ENCODE assay signal across 15 cellular contexts in the genomic region with DNA sequence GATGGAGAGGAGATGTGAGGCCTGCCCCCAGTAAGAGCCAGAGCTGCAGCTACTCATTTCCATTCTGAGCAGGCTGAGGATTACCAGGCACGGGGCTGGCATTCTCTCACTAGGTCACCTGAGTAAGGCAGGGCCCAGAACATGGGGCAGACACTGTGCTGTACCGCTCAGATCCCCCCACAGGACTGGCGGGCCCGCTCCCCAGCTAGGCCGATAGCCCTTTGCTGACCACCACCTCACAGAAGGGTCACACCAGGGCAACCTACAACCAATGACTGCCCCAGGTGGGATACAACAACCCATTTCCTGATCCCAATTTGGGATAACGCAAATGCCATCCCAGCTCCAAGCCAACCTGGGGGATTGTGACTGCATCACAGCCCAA. TPM values are rescaled to one million over a fixed set of nuclear protein-coding genes. Genes with fewer than 3 reads are reported as not detected.
A peak's percentile ranks its signal among the peaks of the same experiment; 100 is the strongest.
DNase-seq lines count a peak whose midpoint lies in the region; ATAC-seq and TF ChIP-seq lines count a peak whose summit lies in the region.
"Had no signal": no experiment of that assay in that cellular context is flagged by ENCODE, and none has a peak within 500 bp of the region (broad histone marks: within the 10 kb centered on the region; RNA-seq: fewer than 3 reads in every experiment).

No MANE protein-coding gene starts in this region.

- WGBS in mesenchymal stem cell = 96% methylated on average over 6 of the region's 6 CpGs

- peak overlapping the region; percentile 53 for H3K27ac ChIP-seq in CD4-positive, alpha-beta T cell (ENCODE audit: low read depth, low read length)
- no peak overlapping the region for H3K27ac ChIP-seq in mesenchymal stem cell (ENCODE audit: low read length, poor library complexity, severe bottlenecking)

- TF ChIP-seq CTCF in CD4-positive, alpha-beta T cell (IDR thresholded peaks at IDR 0.05) = no peak

- H2BK15ac ChIP-seq in mesenchymal stem cell (ENCODE audit: low read depth, poor library complexity, severe bottlenecking) = peak overlapping the region; percentile 60

- no peak overlapping the region for H3K4me3 ChIP-seq in mesenchymal stem cell (ENCODE audit: insufficient read depth in 1 of 2, low read depth in 1 of 2, low read length in 2 of 2)
- H3K4me3 ChIP-seq: upper lobe of left lung had no signal

- H2AK5ac ChIP-seq in mesenchymal stem cell (ENCODE audit: low read length, severe bottlenecking) = peak overlapping the region; percentile 42

- H3K14ac ChIP-seq in mesenchymal stem cell (ENCODE audit: low read length in 2 of 2) = peak overlapping the region in 1 of 2 experiments; percentile 84

- no peak overlapping the region for H2BK5ac ChIP-seq in mesenchymal stem cell (ENCODE audit: low read depth, low read length, poor library complexity, severe bottlenecking)

- H4K8ac ChIP-seq in mesenchymal stem cell (ENCODE audit: low read length) = peak overlapping the region; percentile 81

- H3K9ac ChIP-seq in mesenchymal stem cell (ENCODE audit: low read length) = no peak overlapping the region

- POLR2A ChIA-PET in CD4-positive, alpha-beta T cell (lab: Charles Lee) = interaction anchor here (1.4 to 13.4 kb wide), 5 partner anchors 13 to 60 kb away, joined by 5 to 268 read pairs (median 31); a partner anchor contains a TSS

- DNase-seq in AG20443 (ENCODE audit: low spot score) (peak; percentile 2), mesenchymal stem cell (no peak), OCI-M2 (lab: John Stamatoyannopoulos, UW; ENCODE audit: unreplicated experiment) (no peak), NCI-H187 (lab: John Stamatoyannopoulos, UW) (no peak)
- DNase-seq in CD4-positive, alpha-beta T cell = no peak
- no peak for DNase-seq in activated T-helper 1 cell treated with anti-CD3 and anti-CD28 coated beads, Interleukin-12 subunit alpha, Interleukin-12 subunit beta, Interleukin-2, Interleukin-4 antibody, amounts not matched to agents 30 ng/mL and 10 ng/mL and 1 ng/mL, durations not matched to agents 14 hours and 24 hours and 36 hours (ENCODE audit: low spot score)
- DNase-seq in stimulated activated naive CD4-positive, alpha-beta T cell treated with Interleukin-2 at 50 U/mL for 16 hours (lab: John Stamatoyannopoulos, UW) = no peak
- DNase-seq: activated B cell treated with CpG ODN at 0.5 μM for 24 hours; activated gamma-delta T cell treated with Interleukin-2 at 50 U/mL for 16 hours; left cardiac atrium; NCI-H1092 treated with DMSO at 0.1 percent for 48 hours; NCI-H2081; stimulated activated naive CD4-positive, alpha-beta T cell; T1000; upper lobe of left lung had no signal

- ATAC-seq in CD4-positive, alpha-beta T cell (ENCODE audit: poor library complexity) = no peak
- ATAC-seq: left cardiac atrium had no signal

- peaks cover 61 to 79% of the 10 kb centered on the region in 2 experiments for H3K36me3 ChIP-seq in mesenchymal stem cell (ENCODE audit: control insufficient read depth in 1 of 2, insufficient read depth in 2 of 2, low read depth in 1 of 2, low read length in 2 of 2)

- H3K4me1 ChIP-seq in mesenchymal stem cell (ENCODE audit: control insufficient read depth, insufficient read depth, low read depth, low read length) = peaks cover 13% of the 10 kb centered on the region

- H3K79me1 ChIP-seq in mesenchymal stem cell (replicated peaks; ENCODE audit: low read length, poor library complexity, severe bottlenecking) = peaks cover 39% of the 10 kb centered on the region

- H3K9me3 Mint-ChIP-seq in CD4-positive, alpha-beta T cell = no peaks in the 10 kb centered on the region
- no peaks in the 10 kb centered on the region for H3K9me3 Mint-ChIP-seq in activated T-helper 1 cell treated with anti-CD3 and anti-CD28 coated beads, Interleukin-12 subunit alpha, Interleukin-12 subunit beta, Interleukin-2, Interleukin-4 antibody, amounts not matched to agents 30 ng/mL and 10 ng/mL and 1 ng/mL, durations not matched to agents 14 hours and 24 hours and 36 hours
- H3K9me3 Mint-ChIP-seq: activated B cell treated with CpG ODN at 0.5 μM for 24 hours had no signal

- peak overlapping the region; percentile 70 to 90 for H3K18ac ChIP-seq in mesenchymal stem cell (ENCODE audit: low read depth in 1 of 2, low read length in 2 of 2)

- H3K4me1 Mint-ChIP-seq in CD4-positive, alpha-beta T cell (ENCODE audit: low read depth) = peaks cover 89% of the 10 kb centered on the region
- H3K4me1 Mint-ChIP-seq in activated T-helper 1 cell treated with anti-CD3 and anti-CD28 coated beads, Interleukin-12 subunit alpha, Interleukin-12 subunit beta, Interleukin-2, Interleukin-4 antibody, amounts not matched to agents 30 ng/mL and 10 ng/mL and 1 ng/mL, durations not matched to agents 14 hours and 24 hours and 36 hours (ENCODE audit: low read depth) = peaks cover 82% of the 10 kb centered on the region

- no peak overlapping the region for H3K23ac ChIP-seq in mesenchymal stem cell (ENCODE audit: low read length in 2 of 2)

- H3K27me3 Mint-ChIP-seq in CD4-positive, alpha-beta T cell = no peaks in the 10 kb centered on the region
- no peaks in the 10 kb centered on the region for H3K27me3 Mint-ChIP-seq in activated T-helper 1 cell treated with anti-CD3 and anti-CD28 coated beads, Interleukin-12 subunit alpha, Interleukin-12 subunit beta, Interleukin-2, Interleukin-4 antibody, amounts not matched to agents 30 ng/mL and 10 ng/mL and 1 ng/mL, durations not matched to agents 14 hours and 24 hours and 36 hours (ENCODE audit: insufficient read depth)
- H3K27me3 Mint-ChIP-seq: activated B cell treated with CpG ODN at 0.5 μM for 24 hours had no signal

- H3K9me3 ChIP-seq in CD4-positive, alpha-beta T cell (ENCODE audit: control insufficient read depth, low read length) = no peaks in the 10 kb centered on the region
- no peaks in the 10 kb centered on the region for H3K9me3 ChIP-seq in mesenchymal stem cell (ENCODE audit: control insufficient read depth, low read length)
- H3K9me3 ChIP-seq: upper lobe of left lung had no signal

- peak overlapping the region; percentile 88 for H4K91ac ChIP-seq in mesenchymal stem cell (ENCODE audit: low read length)

- H3K36me3 Mint-ChIP-seq in CD4-positive, alpha-beta T cell (ENCODE audit: low read depth) = peaks cover 99% of the 10 kb centered on the region
- peaks cover 60% of the 10 kb centered on the region for H3K36me3 Mint-ChIP-seq in activated T-helper 1 cell treated with anti-CD3 and anti-CD28 coated beads, Interleukin-12 subunit alpha, Interleukin-12 subunit beta, Interleukin-2, Interleukin-4 antibody, amounts not matched to agents 30 ng/mL and 10 ng/mL and 1 ng/mL, durations not matched to agents 14 hours and 24 hours and 36 hours (ENCODE audit: low read depth)

- H3K4ac ChIP-seq in mesenchymal stem cell (ENCODE audit: low read depth in 1 of 2, low read length in 2 of 2) = peak overlapping the region; percentile 82

- H3K27me3 ChIP-seq in CD4-positive, alpha-beta T cell (ENCODE audit: control insufficient read depth, insufficient read depth, low read length) = no peaks in the 10 kb centered on the region
- no peaks in the 10 kb centered on the region for H3K27me3 ChIP-seq in mesenchymal stem cell (ENCODE audit: control insufficient read depth in 1 of 2, insufficient read depth in 1 of 2, low read length in 2 of 2)
- H3K27me3 ChIP-seq: upper lobe of left lung had no signal

- H3K4me2 ChIP-seq in mesenchymal stem cell (ENCODE audit: low read length, poor library complexity, severe bottlenecking) = no peak overlapping the region

- H2BK12ac ChIP-seq in mesenchymal stem cell (ENCODE audit: low read length in 2 of 2) = peak overlapping the region; percentile 80 to 94

- peak overlapping the region; percentile 84 for H2BK120ac ChIP-seq in mesenchymal stem cell (ENCODE audit: low read depth, low read length)

- H3K27ac Mint-ChIP-seq in CD4-positive, alpha-beta T cell = peak overlapping the region; percentile 94
- peak overlapping the region; percentile 80 for H3K27ac Mint-ChIP-seq in activated T-helper 1 cell treated with anti-CD3 and anti-CD28 coated beads, Interleukin-12 subunit alpha, Interleukin-12 subunit beta, Interleukin-2, Interleukin-4 antibody, amounts not matched to agents 30 ng/mL and 10 ng/mL and 1 ng/mL, durations not matched to agents 14 hours and 24 hours and 36 hours
- H3K27ac Mint-ChIP-seq: activated B cell treated with CpG ODN at 0.5 μM for 24 hours had no signal

- H3K4me3 Mint-ChIP-seq in CD4-positive, alpha-beta T cell = peak overlapping the region; percentile 49
- H3K4me3 Mint-ChIP-seq in activated T-helper 1 cell treated with anti-CD3 and anti-CD28 coated beads, Interleukin-12 subunit alpha, Interleukin-12 subunit beta, Interleukin-2, Interleukin-4 antibody, amounts not matched to agents 30 ng/mL and 10 ng/mL and 1 ng/mL, durations not matched to agents 14 hours and 24 hours and 36 hours = no peak overlapping the region
- H3K4me3 Mint-ChIP-seq: activated B cell treated with CpG ODN at 0.5 μM for 24 hours had no signal

- CTCF ChIA-PET in CD4-positive, alpha-beta T cell (lab: Charles Lee) = interaction anchor here (1.5 to 11.5 kb wide), 2 partner anchors 25 to 48 kb away, joined by 3 to 208 read pairs; no protein-coding TSS in a partner anchor

- H2AFZ ChIP-seq in mesenchymal stem cell (ENCODE audit: low read depth, low read length) = no peak overlapping the region

- intact Hi-C loops in CD4-positive, alpha-beta T cell (cut with DNase I, micrococcal nuclease) = loop anchor here in 1 of 2 experiments (2.0 kb wide), 1 partner anchor 17 kb away; no protein-coding TSS in a partner anchor
- intact Hi-C loops in activated T-helper 1 cell treated with anti-CD3 and anti-CD28 coated beads, Interleukin-12 subunit alpha, Interleukin-12 subunit beta, Interleukin-2, Interleukin-4 antibody, amounts not matched to agents 30 ng/mL and 10 ng/mL and 1 ng/mL, durations not matched to agents 14 hours and 24 hours and 36 hours (cut with micrococcal nuclease) = no loop called here

RNA-seq across cellular contexts. Expression of a gene that starts 52.5 kb away (rescaled TPM):
- 100 to 1,000 TPM; 135 TPM for total RNA-seq in CD4-positive, alpha-beta T cell
- total RNA-seq in activated T-helper 1 cell treated with anti-CD3 and anti-CD28 coated beads, Interleukin-12 subunit alpha, Interleukin-12 subunit beta, Interleukin-2, Interleukin-4 antibody, amounts not matched to agents 30 ng/mL and 10 ng/mL and 1 ng/mL, durations not matched to agents 14 hours and 24 hours and 36 hours = 29.5 and 31.1 TPM in 2 replicates
- polyA plus RNA-seq in mesenchymal stem cell (2013, experiment 1 of 2) = 4.5 TPM
- 3.8 TPM for polyA plus RNA-seq in mesenchymal stem cell (2013, experiment 2 of 2)

RNA-seq across cellular contexts. Expression of a gene that starts 52.8 kb away (rescaled TPM):
- total RNA-seq in CD4-positive, alpha-beta T cell = 10 to 100 TPM; 10.5 to 12.8 TPM
- 28.1 and 36.6 TPM in 2 replicates for total RNA-seq in activated T-helper 1 cell treated with anti-CD3 and anti-CD28 coated beads, Interleukin-12 subunit alpha, Interleukin-12 subunit beta, Interleukin-2, Interleukin-4 antibody, amounts not matched to agents 30 ng/mL and 10 ng/mL and 1 ng/mL, durations not matched to agents 14 hours and 24 hours and 36 hours
- 38.5 TPM for polyA plus RNA-seq in mesenchymal stem cell (2013, experiment 1 of 2)
- polyA plus RNA-seq in mesenchymal stem cell (2013, experiment 2 of 2) = 40.8 TPM
